18 cellular contexts compared by ENCODE assay signal in genomic region chr1:1680912-1681273, GRCh38. TPM values are rescaled to one million over a fixed set of nuclear protein-coding genes. Genes with fewer than 3 reads are reported as not detected.
DNase-seq lines count a peak whose midpoint lies in the region; ATAC-seq and TF ChIP-seq lines count a peak whose summit lies in the region.
"Had no signal": no experiment of that assay in that cellular context is flagged by ENCODE, and none has a peak within 500 bp of the region (broad histone marks: within the 10 kb centered on the region; RNA-seq: fewer than 3 reads in every experiment).

No MANE protein-coding gene starts in this region.

- TF ChIP-seq CTCF in brain microvascular endothelial cell (IDR thresholded peaks at IDR 0.05; ENCODE audit: low read depth, low read length, missing control alignments) (no peak), mucosa of descending colon (IDR thresholded peaks at IDR 0.05) (no peak), thyroid gland (IDR thresholded peaks at IDR 0.05) (no peak), foreskin keratinocyte (conservative IDR thresholded peaks at IDR 0.05) (no peak)

- H3K36me3 ChIP-seq in brain microvascular endothelial cell (replicated peaks) (peaks cover 7% of the 10 kb centered on the region), mucosa of descending colon (ENCODE audit: low read depth) (no peaks in the 10 kb centered on the region), thyroid gland (no peaks in the 10 kb centered on the region)

- peak in 1 of 2 donors; percentile 26 for TF ChIP-seq POLR2A in thyroid gland (IDR thresholded peaks at IDR 0.05)

- in situ Hi-C loops in brain microvascular endothelial cell (cut with HindIII; ENCODE audit: low pct_ligation_motif_present, low sequenced_read_pairs), result no loop called here

- H3K4me1 ChIP-seq in mucosa of descending colon (ENCODE audit: low read depth), result peaks cover 23% of the 10 kb centered on the region
- H3K4me1 ChIP-seq in thyroid gland, result peaks cover 22 to 30% of the 10 kb centered on the region in 2 donors
- no peaks in the 10 kb centered on the region for H3K4me1 ChIP-seq in foreskin keratinocyte
- H3K4me1 ChIP-seq: Caco-2 had no signal

- DNase-seq in left ventricle myocardium superior, result peak; percentile 21
- DNase-seq in cardiac septum (ENCODE audit: low spot score), result no peak
- DNase-seq in brain microvascular endothelial cell, result peak; percentile 45
- DNase-seq in mucosa of descending colon, result peak in 1 of 3 donors; percentile 48
- peak; percentile 73 to 80 for DNase-seq in thyroid gland
- no peak for DNase-seq in foreskin keratinocyte
- DNase-seq: activated CD4-positive, CD25-positive, alpha-beta regulatory T cell; activated naive CD4-positive, alpha-beta T cell treated with anti-CD3 and anti-CD28 coated beads, Interleukin-2, amount 10 ng/mL, durations not matched to agents 7 days and 5 days; Caco-2; mesendoderm; MG63; NCI-H1930; NCI-H524 had no signal

- no peaks in the 10 kb centered on the region for H3K27me3 ChIP-seq in brain microvascular endothelial cell (replicated peaks)
- no peaks in the 10 kb centered on the region for H3K27me3 ChIP-seq in thyroid gland
- H3K27me3 ChIP-seq in foreskin keratinocyte, result no peaks in the 10 kb centered on the region
- H3K27me3 ChIP-seq: MG63, neutrophil had no signal

- no peak overlapping the region for H3K4me3 ChIP-seq in brain microvascular endothelial cell (ENCODE audit: low read depth, low read length)
- H3K4me3 ChIP-seq in mucosa of descending colon, result no peak overlapping the region
- H3K4me3 ChIP-seq in thyroid gland (replicated peaks in 1 of 3), result no peak overlapping the region
- H3K4me3 ChIP-seq: MG63, skin epidermis had no signal

- no peak for ATAC-seq in left ventricle myocardium superior
- peak; percentile 12 for ATAC-seq in mucosa of descending colon
- no peak for ATAC-seq in foreskin keratinocyte
- no peak for ATAC-seq in HG02571 (IDR thresholded peaks at IDR 0.05; ENCODE audit: unreplicated experiment)
- ATAC-seq in esophagus mucosa, result no peak
- ATAC-seq: HCT116 had no signal

- no peaks in the 10 kb centered on the region for H3K9me3 ChIP-seq in mucosa of descending colon
- H3K9me3 ChIP-seq in thyroid gland, result no peaks in the 10 kb centered on the region
- H3K9me3 ChIP-seq: Caco-2, MG63, neutrophil had no signal

- peak overlapping the region; percentile 23 for H3K27ac ChIP-seq in brain microvascular endothelial cell
- peak overlapping the region; percentile 16 to 73 (median 57) for H3K27ac ChIP-seq in thyroid gland
- no peak overlapping the region for H3K27ac ChIP-seq in foreskin keratinocyte
- H3K27ac ChIP-seq: neutrophil, skin epidermis had no signal

- WGBS in thyroid gland, 2 donors, result 44 to 50% methylated on average over 11 of the region's 11 CpGs

- intact Hi-C loops in left ventricle myocardium superior (cut with micrococcal nuclease) (no loop called here), cardiac septum (cut with DNase I) (no loop called here), mucosa of descending colon (cut with DNase I, micrococcal nuclease) (no loop called here), thyroid gland (cut with DNase I) (no loop called here)

RNA-seq across cellular contexts. Expression of gene SLC35E2B, which starts 11.7 kb away (rescaled TPM):
- total RNA-seq in left ventricle myocardium superior (25.3 TPM), cardiac septum (19.1 TPM), mucosa of descending colon (10 to 100 TPM; 32.4 to 75.2 (median 73.8) TPM), thyroid gland (10 to 100 TPM; 35.5 to 85.1 (median 50.2) TPM), foreskin keratinocyte (15.0 and 20.0 TPM in 2 replicates), esophagus mucosa (17.4 TPM)
- polyA plus RNA-seq in foreskin keratinocyte, result 7.3 and 7.8 TPM in 2 replicates

RNA-seq across cellular contexts. Expression of gene CDK11B, which starts 22.1 kb away (rescaled TPM):
- total RNA-seq in left ventricle myocardium superior (26.1 TPM), cardiac septum (30.4 TPM), mucosa of descending colon (10 to 100 TPM; 31.9 to 45.6 (median 36.8) TPM), thyroid gland (10 to 100 TPM; 12.8 to 23.7 (median 15.0) TPM), foreskin keratinocyte (16.6 and 21.3 TPM in 2 replicates), esophagus mucosa (10.9 TPM)
- polyA plus RNA-seq in foreskin keratinocyte, result 27.9 and 30.1 TPM in 2 replicates

RNA-seq across cellular contexts. Expression of gene CDK11A, which starts 43.3 kb away (rescaled TPM):
- total RNA-seq in left ventricle myocardium superior (22.3 TPM), cardiac septum (25.8 TPM), mucosa of descending colon (10 to 100 TPM; 67.1 to 91.0 (median 83.5) TPM), thyroid gland (10 to 100 TPM; 14.7 to 36.1 (median 29.5) TPM), foreskin keratinocyte (9.8 and 19.5 TPM in 2 replicates), esophagus mucosa (15.7 TPM)
- 13.0 and 25.8 TPM in 2 replicates for polyA plus RNA-seq in foreskin keratinocyte

RNA-seq across cellular contexts. Expression of gene MMP23B, which starts 48.9 kb away (rescaled TPM):
- 47.9 TPM for total RNA-seq in left ventricle myocardium superior
- 60.2 TPM for total RNA-seq in cardiac septum
- total RNA-seq in mucosa of descending colon, result 1 to 10 TPM; 7.2 to 8.7 (median 7.4) TPM
- total RNA-seq in thyroid gland, result 1 to 10 TPM in 3 of 4 donors, under 1 TPM in 1; 0.67 to 7.8 (median 3.5) TPM
- 1.2 TPM in 1 of 2 replicates, not detected in the other for total RNA-seq in foreskin keratinocyte
- polyA plus RNA-seq in foreskin keratinocyte, result 0.86 and 1.3 TPM in 2 replicates
- 0.92 TPM for total RNA-seq in esophagus mucosa

Comparison
In these comparisons a context has a peak if more than half of its experiments do, and no peak if none do; other contexts are left out.
1. DNase-seq: peak in left ventricle myocardium superior (single experiment), brain microvascular endothelial cell (single experiment) and thyroid gland (2 of 2); none in cardiac septum (single experiment) and foreskin keratinocyte (0 of 2).